In the genomic region with DNA sequence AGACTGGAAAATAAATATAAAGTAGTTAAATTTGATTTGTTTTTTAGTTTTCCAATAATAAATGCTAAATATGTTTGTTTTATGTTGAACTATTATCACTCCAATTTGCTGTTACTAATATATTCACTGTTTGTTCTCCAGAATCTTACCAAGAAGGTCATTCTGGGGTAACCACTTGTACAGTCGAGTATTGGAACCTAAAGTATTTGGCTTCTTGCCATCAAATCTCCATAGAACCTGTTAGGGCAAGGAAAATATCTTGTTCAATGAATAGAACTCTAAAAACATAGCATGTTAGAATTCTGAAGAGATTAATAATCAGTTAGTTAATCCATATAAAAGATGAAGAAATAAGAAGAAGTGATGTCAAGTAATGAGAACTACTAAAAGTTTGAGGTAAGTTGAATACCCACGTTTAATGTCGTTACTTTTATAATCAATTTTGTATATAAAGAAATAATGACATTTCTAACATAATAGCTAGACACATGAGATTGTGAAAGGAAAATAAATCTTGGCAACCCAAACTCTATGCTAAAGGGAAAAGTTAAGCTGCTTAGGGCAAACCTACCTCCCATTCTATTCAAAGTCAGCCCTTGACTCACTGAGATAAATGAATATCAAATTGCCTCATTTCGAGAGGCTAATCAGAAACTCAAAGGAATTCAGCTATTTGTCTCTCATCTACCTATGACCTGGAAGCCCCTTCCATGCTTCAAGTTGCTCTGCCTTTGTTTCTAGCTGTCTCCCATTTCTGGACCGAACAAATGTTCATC, we compare ENCODE assay signal across 16 cellular contexts. TPM values are rescaled to one million over a fixed set of nuclear protein-coding genes. Genes with fewer than 3 reads are reported as not detected.
DNase-seq lines count a peak whose midpoint lies in the region; ATAC-seq, FAIRE-seq and TF ChIP-seq lines count a peak whose summit lies in the region.
"Had no signal": no experiment of that assay in that cellular context is flagged by ENCODE, and none has a peak within 500 bp of the region (broad histone marks: within the 10 kb centered on the region; RNA-seq: fewer than 3 reads in every experiment).

No MANE protein-coding gene starts in this region.

- in situ Hi-C loops in transverse colon (cut with MboI; ENCODE audit: low pct_ligation_motif_present in 1 of 4, low pct_unique_long_range_greater_than_20kb in 1 of 4, low sequenced_read_pairs in 3 of 4) = no loop called here

- H3K4me1 ChIP-seq in RWPE2 (ENCODE audit: insufficient read depth, poor library complexity, severe bottlenecking) (peaks cover 34% of the 10 kb centered on the region), hepatocyte (ENCODE audit: insufficient read depth) (no peaks in the 10 kb centered on the region), transverse colon (peaks cover 0 to 39% (median 9%) of the 10 kb centered on the region in 4 donors)
- H3K4me1 ChIP-seq: BLaER1 had no signal

- no peaks in the 10 kb centered on the region for H4K20me1 ChIP-seq in hepatocyte (ENCODE audit: insufficient read depth, poor library complexity, severe bottlenecking)
- H4K20me1 ChIP-seq: BLaER1 had no signal

- H3K9me2 ChIP-seq in hepatocyte (replicated peaks; ENCODE audit: insufficient read depth) = no peaks in the 10 kb centered on the region

- H3K36me3 Mint-ChIP-seq in progenitor cell of endocrine pancreas (ENCODE audit: insufficient read depth) = peaks cover 18% of the 10 kb centered on the region
- H3K36me3 Mint-ChIP-seq: CD8-positive, alpha-beta memory T cell had no signal

- no peak overlapping the region for H3K4me3 Mint-ChIP-seq in progenitor cell of endocrine pancreas (ENCODE audit: low read depth)
- H3K4me3 Mint-ChIP-seq: CD8-positive, alpha-beta memory T cell had no signal

- H3K27me3 ChIP-seq in RWPE2 (ENCODE audit: insufficient read depth, poor library complexity, severe bottlenecking) = peaks cover 4% of the 10 kb centered on the region
- no peaks in the 10 kb centered on the region for H3K27me3 ChIP-seq in hepatocyte
- no peaks in the 10 kb centered on the region for H3K27me3 ChIP-seq in transverse colon
- H3K27me3 ChIP-seq: BLaER1 had no signal

- peak; percentile 38 for FAIRE-seq in D721Med (lab: Jason Lieb, UNC)
- FAIRE-seq: H54 had no signal

- WGBS in hepatocyte (ENCODE audit: low lambda C conversion rate, missing lambda C conversion rate) = 84% methylated on average over 5 of the region's 5 CpGs
- WGBS in transverse colon (ENCODE audit: low coverage in 1 of 2), 2 donors = 70 to 71% methylated on average over 5 of the region's 5 CpGs

- TF ChIP-seq EP300 in transverse colon (IDR thresholded peaks at IDR 0.05; ENCODE audit: low read depth) = no peak

- H3K4me3 ChIP-seq in RWPE2 (ENCODE audit: severe bottlenecking) (no peak overlapping the region), hepatocyte (no peak overlapping the region), transverse colon (no peak overlapping the region)
- H3K4me3 ChIP-seq: BLaER1, SK-N-MC had no signal

- no peak overlapping the region for H3K4me2 ChIP-seq in hepatocyte
- H3K4me2 ChIP-seq: BLaER1 had no signal

- TF ChIP-seq POLR2A in transverse colon (IDR thresholded peaks at IDR 0.05) = no peak

- H3K27ac ChIP-seq in RWPE2 (ENCODE audit: poor library complexity, severe bottlenecking) (peak overlapping the region; percentile 86), hepatocyte (peak overlapping the region; percentile 80), transverse colon (peak overlapping the region in 2 of 4 donors; percentile 74)
- H3K27ac ChIP-seq: BLaER1, SK-N-MC had no signal

- H3K9me3 Mint-ChIP-seq in progenitor cell of endocrine pancreas (ENCODE audit: low read depth) = peaks cover 26% of the 10 kb centered on the region
- H3K9me3 Mint-ChIP-seq: CD8-positive, alpha-beta memory T cell had no signal

- TF ChIP-seq CTCF in D721Med (IDR thresholded peaks at IDR 0.05; ENCODE audit: insufficient read depth, missing control alignments) (no peak), RWPE2 (IDR thresholded peaks at IDR 0.05; ENCODE audit: poor library complexity, severe bottlenecking) (no peak), hepatocyte (IDR thresholded peaks at IDR 0.05; ENCODE audit: poor library complexity) (no peak), progenitor cell of endocrine pancreas (IDR thresholded peaks at IDR 0.05; ENCODE audit: unreplicated experiment) (no peak), transverse colon (IDR thresholded peaks at IDR 0.05) (no peak)

- H3K79me2 ChIP-seq in hepatocyte = no peaks in the 10 kb centered on the region

- peak; percentile 92 for ATAC-seq in RWPE2 (ENCODE audit: low read depth)
- no peak for ATAC-seq in left lobe of liver

- H2AFZ ChIP-seq in hepatocyte = no peak overlapping the region

- H3K4me1 Mint-ChIP-seq in progenitor cell of endocrine pancreas (ENCODE audit: low read depth) = peaks cover 34% of the 10 kb centered on the region

- H3K36me3 ChIP-seq in RWPE2 (ENCODE audit: low read depth) = no peaks in the 10 kb centered on the region
- no peaks in the 10 kb centered on the region for H3K36me3 ChIP-seq in hepatocyte (replicated peaks; ENCODE audit: insufficient read depth, low read depth)
- H3K36me3 ChIP-seq in transverse colon = no peaks in the 10 kb centered on the region
- H3K36me3 ChIP-seq: BLaER1 had no signal

- H3K27me3 Mint-ChIP-seq in progenitor cell of endocrine pancreas = no peaks in the 10 kb centered on the region
- H3K27me3 Mint-ChIP-seq: CD8-positive, alpha-beta memory T cell had no signal

- DNase-seq in D721Med (ENCODE audit: insufficient read length, low spot score) (no peak), RWPE2 (ENCODE audit: low spot score) (no peak), hepatocyte (ENCODE audit: low spot score) (no peak), progenitor cell of endocrine pancreas (ENCODE audit: low spot score, unreplicated experiment) (no peak), NCI-H345 (lab: John Stamatoyannopoulos, UW) (no peak), transverse colon (no peak), NCI-H1436 (lab: John Stamatoyannopoulos, UW) (no peak), left lobe of liver (ENCODE audit: low spot score) (no peak)
- DNase-seq: CD8-positive, alpha-beta memory T cell; NCI-H1105 treated with DMSO at 0.1 percent for 48 hours; NCI-H187 treated with DMSO at 0.1 percent for 48 hours; NCI-H510A treated with DMSO at 0.1 percent for 48 hours had no signal

- peak overlapping the region; percentile 92 for H3K27ac Mint-ChIP-seq in progenitor cell of endocrine pancreas

- H3K9me3 ChIP-seq in RWPE2 (ENCODE audit: severe bottlenecking) (no peaks in the 10 kb centered on the region), hepatocyte (ENCODE audit: low read depth) (no peaks in the 10 kb centered on the region), transverse colon (no peaks in the 10 kb centered on the region)
- H3K9me3 ChIP-seq: BLaER1 had no signal

- intact Hi-C loops in transverse colon (cut with DNase I; ENCODE audit: low total_unique reads) = no loop called here

RNA-seq across cellular contexts. Expression of gene UGT2B15, which starts 15.3 kb away (rescaled TPM):
- total RNA-seq in hepatocyte (103 and 119 TPM in 2 replicates), progenitor cell of endocrine pancreas (0.22 and 0.57 TPM in 2 replicates), transverse colon (10 to 100 TPM in 2 of 4 donors, 1 to 10 TPM in 1, not detected in 1; 2.6 to 93.0 (median 17.6) TPM), left lobe of liver (111 TPM)
- polyA plus RNA-seq in hepatocyte = 35.7 and 41.0 TPM in 2 replicates
- total RNA-seq: CD8-positive, alpha-beta memory T cell; RPMI7951 had no signal
- polyA plus RNA-seq: CD8-positive, alpha-beta memory T cell had no signal
